Comparison of ENCODE assay signal across 8 cellular contexts in the genomic region with DNA sequence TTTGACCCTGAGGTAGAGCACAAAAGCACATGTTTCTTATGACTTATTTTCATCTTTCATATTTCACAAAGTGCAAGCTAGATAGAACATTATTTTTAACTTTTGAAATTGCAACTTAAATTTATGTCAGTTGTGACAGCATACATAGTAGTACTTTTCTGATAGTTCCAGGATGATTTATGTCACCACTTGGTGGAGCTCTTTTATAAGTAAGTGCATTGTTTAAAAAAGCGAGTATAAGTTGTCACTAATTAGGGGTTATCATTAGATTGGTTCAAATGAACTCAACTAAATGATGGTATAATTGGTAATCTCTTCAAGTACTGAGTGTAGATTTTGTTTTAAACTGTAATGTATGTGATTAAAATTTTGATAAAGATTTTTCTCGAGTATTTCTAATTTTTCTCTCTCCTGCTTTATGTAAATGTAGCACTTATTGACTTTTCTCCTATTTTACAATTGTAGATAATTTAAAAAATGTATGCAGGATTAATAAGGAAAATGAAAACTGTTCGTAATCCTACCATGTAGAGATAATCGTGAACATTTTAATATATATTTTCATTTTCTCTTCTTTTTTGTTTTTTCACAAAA. TPM values are rescaled to one million over a fixed set of nuclear protein-coding genes. Genes with fewer than 3 reads are reported as not detected.
DNase-seq lines count a peak whose midpoint lies in the region; ATAC-seq, FAIRE-seq and TF ChIP-seq lines count a peak whose summit lies in the region.

No MANE protein-coding gene starts in this region.

- CTCF ChIA-PET in GM10248 (lab: Yijun Ruan, JAX): interaction anchor here (0.7 to 5.9 kb wide), 18 partner anchors 10 to 440 kb away, joined by 3 to 123 read pairs (median 4); no protein-coding TSS in a partner anchor

- H3K4me1 ChIP-seq in OCI-LY3 (ENCODE audit: low read length): peaks cover 10% of the 10 kb centered on the region

- peaks cover 0 to 11% (median 3%) of the 10 kb centered on the region in 7 donors for H3K9me3 Mint-ChIP-seq in naive B cell

- H2AFZ ChIP-seq in OCI-LY3 (ENCODE audit: low read depth, low read length): no peak overlapping the region

- peak overlapping the region in 2 of 6 donors; percentile 38 to 58 for H3K27ac Mint-ChIP-seq in naive B cell

- FAIRE-seq in A204.1 (lab: Jason Lieb, UNC): peak; percentile 86

- no peak overlapping the region for H3K9ac ChIP-seq in OCI-LY3 (ENCODE audit: low read length)

- H3K4me2 ChIP-seq in OCI-LY3 (ENCODE audit: low read length): peak overlapping the region; percentile 22

- H4K20me1 ChIP-seq in OCI-LY3 (ENCODE audit: insufficient read depth, low read length): peaks cover 4% of the 10 kb centered on the region; the same call in 1 of the 2 replicates

- H3K79me2 ChIP-seq in OCI-LY3 (ENCODE audit: low read length): peaks cover 10% of the 10 kb centered on the region

- H3K9me3 ChIP-seq in OCI-LY3 (ENCODE audit: insufficient read depth, low read length): no peaks in the 10 kb centered on the region

- no peak overlapping the region for H3K4me3 ChIP-seq in OCI-LY3 (ENCODE audit: low read length)
- no peak overlapping the region for H3K4me3 ChIP-seq in dorsolateral prefrontal cortex

- DNase-seq in GM10248 (ENCODE audit: extremely low spot score) (peak; percentile 29), dorsolateral prefrontal cortex (no peak), naive B cell (peak; percentile 32), NCI-H1092 (lab: John Stamatoyannopoulos, UW) (no peak)

- peak; percentile 50 for TF ChIP-seq CTCF in GM10248 (IDR thresholded peaks at IDR 0.05; ENCODE audit: control extremely low read depth, extremely low read depth, low read depth, missing control alignments)
- peak; percentile 97 for TF ChIP-seq CTCF in OCI-LY3 (IDR thresholded peaks at IDR 0.05; ENCODE audit: low read depth, low read length)
- peak; percentile 40 to 90 (median 76) for TF ChIP-seq CTCF in dorsolateral prefrontal cortex (IDR thresholded peaks at IDR 0.05 in 54 of 56, conservative IDR thresholded peaks at IDR 0.05 in 2 of 56; ENCODE audit: low read depth in 1 of 56, partially characterized antibody in 56 of 56)

- no peaks in the 10 kb centered on the region for H3K27me3 Mint-ChIP-seq in naive B cell

- H3K4me1 Mint-ChIP-seq in naive B cell: peaks cover 24 to 38% (median 31%) of the 10 kb centered on the region in 3 donors

- no peak overlapping the region for H3K4me3 Mint-ChIP-seq in naive B cell

- no peaks in the 10 kb centered on the region for H3K27me3 ChIP-seq in OCI-LY3 (ENCODE audit: low read depth, low read length)
- no peaks in the 10 kb centered on the region for H3K27me3 ChIP-seq in dorsolateral prefrontal cortex

- no peak for TF ChIP-seq POLR2A in GM18505 (IDR thresholded peaks at IDR 0.05; ENCODE audit: borderline replicate concordance, extremely low read depth, insufficient read depth, insufficient read length)

- H3K36me3 Mint-ChIP-seq in naive B cell: peaks cover 14 to 24% of the 10 kb centered on the region in 2 donors

- H3K27ac ChIP-seq in OCI-LY3 (ENCODE audit: low read length): no peak overlapping the region
- no peak overlapping the region for H3K27ac ChIP-seq in dorsolateral prefrontal cortex

- POLR2A ChIA-PET in GM10248 (lab: Yijun Ruan, JAX): no interaction called here

- peaks cover 18% of the 10 kb centered on the region for H3K36me3 ChIP-seq in OCI-LY3 (replicated peaks; ENCODE audit: low read depth, low read length)

- ATAC-seq in naive B cell (ENCODE audit: low read depth in 2 of 2) (peak; percentile 69 to 70), HG03439 (IDR thresholded peaks at IDR 0.05; ENCODE audit: unreplicated experiment) (no peak), GM18505 (IDR thresholded peaks at IDR 0.05; ENCODE audit: unreplicated experiment) (no peak)

- intact Hi-C loops in dorsolateral prefrontal cortex (cut with DNase I): loop anchor here (2.0 to 10.0 kb wide), 3 partner anchors 243 to 430 kb away; no protein-coding TSS in a partner anchor

RNA-seq across cellular contexts. Expression of a gene that starts 31.1 kb away (rescaled TPM):
- 10 to 100 TPM; 21.5 to 51.3 (median 33.9) TPM for total RNA-seq in dorsolateral prefrontal cortex
- polyA plus RNA-seq in naive B cell (ENCODE audit: low read depth in 6 of 6): 10 to 100 TPM; 68.0 to 99.7 (median 80.5) TPM

Comparison
In these comparisons a context has a peak if more than half of its experiments do, and no peak if none do; other contexts are left out.
1. DNase-seq: peak in GM10248 (single experiment) and naive B cell (single experiment); none in dorsolateral prefrontal cortex (0 of 10) and NCI-H1092 (single experiment).
2. ATAC-seq: peak in naive B cell (2 of 2); none in HG03439 (single experiment) and GM18505 (single experiment).
3. Peak in every context shown above with its lines, with median percentiles within 50 percentile points of each other: CTCF ChIP-seq.